1 cellular context compared by ENCODE assay signal in the genomic region with DNA sequence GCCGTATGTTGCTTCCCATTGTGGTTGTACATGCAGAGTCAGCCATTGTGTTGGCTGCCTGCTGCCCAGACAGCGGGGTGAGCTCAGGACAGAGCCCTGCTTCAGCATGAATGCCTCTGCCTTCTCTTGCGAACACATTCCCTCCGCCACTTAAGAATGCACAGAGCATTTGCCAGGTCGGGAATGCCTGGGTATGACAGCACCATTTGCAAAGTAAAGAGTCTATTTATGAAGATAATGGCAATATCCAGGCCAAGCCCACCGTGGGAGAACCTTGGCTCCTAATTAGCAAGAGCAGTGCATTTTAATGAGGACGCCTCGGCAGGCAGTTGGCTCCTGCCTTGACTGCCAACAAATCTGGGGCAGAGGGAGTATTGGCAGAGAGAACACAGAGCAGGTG.
TF ChIP-seq lines count a peak whose summit lies in the region.

No MANE protein-coding gene starts in this region.

TF ChIP-seq in SK-N-SH treated with all-trans-retinoic acid at 6 μM for 48 hours, 23 proteins besides CTCF, POLR2A, EP300 and RAD21 (continued from another document):
- TF ChIP-seq TSHZ2 (CRISPR knock-in tag; IDR thresholded peaks at IDR 0.05) (no peak), ZFP30 (CRISPR knock-in tag; IDR thresholded peaks at IDR 0.05) (no peak), TOX (CRISPR knock-in tag; IDR thresholded peaks at IDR 0.05; ENCODE audit: borderline replicate concordance) (no peak), ZNF565 (CRISPR knock-in tag; conservative IDR thresholded peaks at IDR 0.05; ENCODE audit: low read depth) (no peak)
- TF ChIP-seq, protein P1, sequence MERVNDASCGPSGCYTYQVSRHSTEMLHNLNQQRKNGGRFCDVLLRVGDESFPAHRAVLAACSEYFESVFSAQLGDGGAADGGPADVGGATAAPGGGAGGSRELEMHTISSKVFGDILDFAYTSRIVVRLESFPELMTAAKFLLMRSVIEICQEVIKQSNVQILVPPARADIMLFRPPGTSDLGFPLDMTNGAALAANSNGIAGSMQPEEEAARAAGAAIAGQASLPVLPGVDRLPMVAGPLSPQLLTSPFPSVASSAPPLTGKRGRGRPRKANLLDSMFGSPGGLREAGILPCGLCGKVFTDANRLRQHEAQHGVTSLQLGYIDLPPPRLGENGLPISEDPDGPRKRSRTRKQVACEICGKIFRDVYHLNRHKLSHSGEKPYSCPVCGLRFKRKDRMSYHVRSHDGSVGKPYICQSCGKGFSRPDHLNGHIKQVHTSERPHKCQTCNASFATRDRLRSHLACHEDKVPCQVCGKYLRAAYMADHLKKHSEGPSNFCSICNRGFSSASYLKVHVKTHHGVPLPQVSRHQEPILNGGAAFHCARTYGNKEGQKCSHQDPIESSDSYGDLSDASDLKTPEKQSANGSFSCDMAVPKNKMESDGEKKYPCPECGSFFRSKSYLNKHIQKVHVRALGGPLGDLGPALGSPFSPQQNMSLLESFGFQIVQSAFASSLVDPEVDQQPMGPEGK (CRISPR knock-in tag; IDR thresholded peaks at IDR 0.05; ENCODE audit: borderline replicate concordance): no peak
